26 cellular contexts compared by ENCODE assay signal in the genomic region with DNA sequence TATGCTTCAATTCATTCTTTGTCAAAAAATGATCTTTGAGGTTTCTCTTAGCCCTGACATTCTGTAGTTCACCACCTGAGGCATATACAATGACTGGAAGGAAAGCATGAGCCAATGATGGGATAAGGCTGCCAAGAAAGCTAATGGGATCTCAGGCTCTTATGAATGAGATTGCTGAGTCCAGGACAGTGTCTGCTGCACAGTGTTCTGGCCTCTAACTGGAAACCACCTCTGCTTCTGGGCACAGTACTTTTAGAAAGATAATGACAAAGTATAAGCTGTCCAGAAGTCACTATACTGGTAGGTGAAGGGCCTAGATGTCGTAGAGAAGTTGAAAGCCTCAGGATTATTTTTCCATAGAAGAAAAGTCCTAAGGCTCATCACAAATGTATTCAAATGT.
"Had no signal": no experiment of that assay in that cellular context is flagged by ENCODE, and none has a peak within 500 bp of the region (broad histone marks: within the 10 kb centered on the region; RNA-seq: fewer than 3 reads in every experiment).

No MANE protein-coding gene starts in this region.

- H3K36me3 ChIP-seq: adrenal gland had no signal

- H3K4me3 ChIP-seq: adrenal gland, body of pancreas had no signal

- H3K9me3 ChIP-seq: adrenal gland, body of pancreas had no signal

- ATAC-seq: activated CD8-positive, alpha-beta T cell treated with anti-CD3 and anti-CD28 coated beads for 36 hours; activated T-cell treated with anti-CD3 and anti-CD28 coated beads, Interleukin-2, amount 50 U/mL, for 72 hours; activated T-helper 17 cell treated with anti-CD3 and anti-CD28 coated beads, Interleukin-2, amount 50 U/mL, for 72 hours; body of pancreas; Panc1 had no signal

- H3K27me3 ChIP-seq: adrenal gland, body of pancreas had no signal

- H3K27ac ChIP-seq: adrenal gland, body of pancreas had no signal

- H3K4me1 ChIP-seq: adrenal gland, body of pancreas had no signal

- DNase-seq: activated CD4-positive, alpha-beta T cell treated with anti-CD3 and anti-CD28 coated beads, Interleukin-2, amount 10 ng/mL, durations not matched to agents 24 days and 14 days; activated CD4-positive, alpha-beta T cell treated with anti-CD3 and anti-CD28 coated beads, Interleukin-2, amount 50 U/mL, for 4 hours; activated CD8-positive, alpha-beta T cell treated with anti-CD3 and anti-CD28 coated beads for 36 hours; activated effector memory CD4-positive, alpha-beta T cell treated with anti-CD3 and anti-CD28 coated beads, Interleukin-2, amount 50 U/mL, for 16 hours; activated naive CD4-positive, alpha-beta T cell; activated naive CD8-positive, alpha-beta T cell treated with anti-CD3 and anti-CD28 coated beads, Interleukin-2, amount 10 ng/mL, durations not matched to agents 7 days and 5 days; activated T-cell treated with anti-CD3 and anti-CD28 coated beads, Interleukin-2, amount 50 U/mL, for 1 hour; activated T-cell treated with anti-CD3 and anti-CD28 coated beads, Interleukin-2, amount 50 U/mL, for 72 hours; adrenal gland; body of pancreas; caudate nucleus; cerebellar nuclear complex; NCI-H1092 treated with DMSO at 0.1 percent for 48 hours; NCI-H1417; NCI-H146; NCI-H187; NCI-H2029 treated with DMSO at 0.1 percent for 48 hours; NCI-H2107; NCI-H2171; NCI-H510A; NCI-H526; NCI-H748 treated with DMSO at 0.1 percent for 48 hours; SIG-M5; T1000 had no signal
